In genomic region chr16:52068447-52069074, GRCh38 we compare ENCODE assay signal across 2 cellular contexts.
TF ChIP-seq lines count a peak whose summit lies in the region.

No MANE protein-coding gene starts in this region.

TF ChIP-seq in GM23338, 12 proteins besides CTCF, POLR2A, EP300 and RAD21 (continued from another document):
- TF ChIP-seq REST (IDR thresholded peaks at IDR 0.05; ENCODE audit: unreplicated experiment) (no peak), JUNB (IDR thresholded peaks at IDR 0.05; ENCODE audit: unreplicated experiment) (no peak), EZH2 (IDR thresholded peaks at IDR 0.05; ENCODE audit: low read depth, unreplicated experiment) (no peak), POLR2AphosphoS5 (IDR thresholded peaks at IDR 0.05; ENCODE audit: low read depth) (no peak), EZH2phosphoT487 (IDR thresholded peaks at IDR 0.05; ENCODE audit: unreplicated experiment) (no peak)

TF ChIP-seq in H1, 55 proteins besides CTCF, POLR2A, EP300 and RAD21 (continued from another document):
- TF ChIP-seq ATF2 (IDR thresholded peaks at IDR 0.05; ENCODE audit: low read length) (no peak), CBX5 (IDR thresholded peaks at IDR 0.05; ENCODE audit: low read depth, low read length) (no peak), CEBPB (IDR thresholded peaks at IDR 0.05; ENCODE audit: low read depth, low read length) (peak; percentile 87)
TF ChIP-seq in H1: peak in this region for 1.
